9 cellular contexts compared by ENCODE assay signal in the genomic region with DNA sequence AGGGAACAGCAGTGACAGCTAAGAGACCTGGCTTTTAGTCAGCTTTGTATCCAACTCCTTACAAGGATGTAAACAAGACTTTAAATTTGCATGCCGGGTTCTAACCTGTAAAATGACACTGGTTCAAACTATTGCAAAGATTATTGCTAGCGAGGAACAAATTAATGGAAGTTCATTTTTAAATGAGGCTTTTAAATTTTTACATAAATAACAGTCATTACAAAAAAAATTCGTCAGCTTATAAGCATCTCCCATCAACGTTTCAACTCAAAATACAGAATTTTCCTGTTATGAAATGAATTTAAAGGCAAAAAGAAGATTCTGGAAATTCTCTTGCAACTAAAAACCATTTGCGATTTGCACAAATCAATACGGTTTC. TPM values are rescaled to one million over a fixed set of nuclear protein-coding genes. Genes with fewer than 3 reads are reported as not detected.
DNase-seq lines count a peak whose midpoint lies in the region; ATAC-seq and TF ChIP-seq lines count a peak whose summit lies in the region.
"Had no signal": no experiment of that assay in that cellular context is flagged by ENCODE, and none has a peak within 500 bp of the region (broad histone marks: within the 10 kb centered on the region; RNA-seq: fewer than 3 reads in every experiment).

No MANE protein-coding gene starts in this region.

- H3K27me3 Mint-ChIP-seq in central memory CD8-positive, alpha-beta T cell: no peaks in the 10 kb centered on the region
- no peaks in the 10 kb centered on the region for H3K27me3 Mint-ChIP-seq in naive B cell

- no peak for TF ChIP-seq CTCF in AG10803 (conservative IDR thresholded peaks at IDR 0.05; ENCODE audit: low read length)

- no peak overlapping the region for H3K27ac Mint-ChIP-seq in central memory CD8-positive, alpha-beta T cell (ENCODE audit: low read depth)
- peak overlapping the region in 2 of 6 donors; percentile 26 to 38 for H3K27ac Mint-ChIP-seq in naive B cell

- H3K36me3 Mint-ChIP-seq in central memory CD8-positive, alpha-beta T cell (ENCODE audit: insufficient read depth): peaks cover 2% of the 10 kb centered on the region
- H3K36me3 Mint-ChIP-seq in naive B cell: no peaks in the 10 kb centered on the region

- peaks cover 8% of the 10 kb centered on the region for H3K4me1 Mint-ChIP-seq in central memory CD8-positive, alpha-beta T cell
- peaks cover 4 to 14% (median 9%) of the 10 kb centered on the region in 3 donors for H3K4me1 Mint-ChIP-seq in naive B cell

- no peak for ATAC-seq in central memory CD8-positive, alpha-beta T cell (replicated peaks; ENCODE audit: extremely low read depth, poor library complexity, severe bottlenecking)
- ATAC-seq in naive B cell (ENCODE audit: low read depth in 2 of 2) (no peak), GM21360 (IDR thresholded peaks at IDR 0.05; ENCODE audit: unreplicated experiment) (no peak)

- peak overlapping the region; percentile 87 for H3K4me3 ChIP-seq in AG10803 (ENCODE audit: low read length)
- peak overlapping the region; percentile 85 for H3K4me3 ChIP-seq in Jurkat, Clone E6-1 (ENCODE audit: low read length)

- no peak for DNase-seq in AG10803 (ENCODE audit: low read depth)
- no peak for DNase-seq in Jurkat, Clone E6-1 (ENCODE audit: low read depth, low spot score)
- DNase-seq in central memory CD8-positive, alpha-beta T cell (ENCODE audit: low spot score in 2 of 2): no peak
- DNase-seq in naive B cell: no peak
- DNase-seq in DMS53 (lab: John Stamatoyannopoulos, UW): no peak
- no peak for DNase-seq in caudate nucleus (lab: John Stamatoyannopoulos, UW)
- no peak for DNase-seq in NCI-H69 (lab: John Stamatoyannopoulos, UW)
- DNase-seq: cerebellar nuclear complex had no signal

- H3K4me3 Mint-ChIP-seq in central memory CD8-positive, alpha-beta T cell: peak overlapping the region; percentile 96
- H3K4me3 Mint-ChIP-seq in naive B cell: peak overlapping the region; percentile 94 to 99 (median 97)

- no peaks in the 10 kb centered on the region for H3K9me3 Mint-ChIP-seq in central memory CD8-positive, alpha-beta T cell
- H3K9me3 Mint-ChIP-seq in naive B cell: no peaks in the 10 kb centered on the region

- H3K27ac ChIP-seq in caudate nucleus (ENCODE audit: low read depth, low read length): no peak overlapping the region

RNA-seq across cellular contexts. Expression of gene KIF14, which starts 0.7 kb away (rescaled TPM):
- polyA plus RNA-seq in Jurkat, Clone E6-1 (2012; ENCODE audit: insufficient read depth, insufficient read length): 24.2 TPM
- not detected for polyA plus RNA-seq in naive B cell (ENCODE audit: low read depth in 6 of 6)

RNA-seq across cellular contexts. Expression of gene DDX59, which starts 49.8 kb away (rescaled TPM):
- polyA plus RNA-seq in Jurkat, Clone E6-1 (2012; ENCODE audit: insufficient read depth, insufficient read length): 24.7 TPM
- polyA plus RNA-seq in naive B cell (ENCODE audit: low read depth in 6 of 6): 10 to 100 TPM; 14.5 to 24.8 (median 20.4) TPM
